ENCODE assay signal across 9 cellular contexts in the genomic region with DNA sequence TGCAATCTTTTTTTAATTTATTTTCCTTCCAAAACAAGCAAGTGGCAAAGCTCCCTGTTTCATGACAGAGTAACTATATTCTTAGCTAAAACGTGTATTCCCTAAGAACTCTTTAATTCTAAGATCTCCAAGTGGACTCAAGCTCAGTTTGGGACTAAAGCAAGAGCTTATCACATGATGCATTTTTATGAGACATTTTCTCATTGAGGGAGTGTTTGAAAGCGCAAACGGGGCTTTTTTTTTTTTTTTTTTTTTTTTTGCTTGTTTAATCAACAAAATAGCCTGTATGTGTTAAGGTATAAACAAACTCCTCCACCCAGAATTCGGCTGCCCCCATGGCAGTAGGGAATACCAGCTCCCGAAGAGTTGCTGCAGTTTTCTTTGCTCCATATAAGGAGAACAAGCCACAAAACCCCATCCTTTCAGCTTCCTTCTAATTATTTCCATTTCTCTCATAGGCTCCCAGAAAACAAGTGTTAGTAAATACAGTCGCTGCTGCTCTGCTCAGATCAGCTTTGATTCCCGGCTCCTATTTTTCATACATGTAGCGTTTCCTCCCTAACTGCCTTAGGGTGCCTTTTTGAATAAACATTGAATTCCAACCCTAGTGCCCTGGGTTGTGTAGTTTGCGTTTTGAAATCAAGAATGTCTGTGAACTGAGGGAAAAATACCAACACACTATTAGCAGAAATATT. TPM values are rescaled to one million over a fixed set of nuclear protein-coding genes. Genes with fewer than 3 reads are reported as not detected.
DNase-seq lines count a peak whose midpoint lies in the region; ATAC-seq and TF ChIP-seq lines count a peak whose summit lies in the region.
"Had no signal": no experiment of that assay in that cellular context is flagged by ENCODE, and none has a peak within 500 bp of the region (broad histone marks: within the 10 kb centered on the region; RNA-seq: fewer than 3 reads in every experiment).

No MANE protein-coding gene starts in this region.

- no peaks in the 10 kb centered on the region for H3K36me3 ChIP-seq in testis (ENCODE audit: low read depth, missing control alignments)

- H3K9me3 ChIP-seq in testis: no peaks in the 10 kb centered on the region

- no peak for ATAC-seq in GM18873 (IDR thresholded peaks at IDR 0.05; ENCODE audit: low FRiP score, unreplicated experiment)

- WGBS in testis, 2 donors: 9 to 10% methylated on average over 9 of the region's 9 CpGs

- H3K4me1 ChIP-seq in testis: peaks cover 6% of the 10 kb centered on the region

- H3K27ac ChIP-seq in dorsolateral prefrontal cortex (peak overlapping the region in 52 of 59 donors; percentile 1 to 87 (median 64)), testis (peak overlapping the region; percentile 36 to 75)
- H3K27ac ChIP-seq: RWPE1 had no signal

- H3K4me3 ChIP-seq in dorsolateral prefrontal cortex (peak overlapping the region; percentile 28 to 79 (median 61)), testis (peak overlapping the region; percentile 46 to 49)

- intact Hi-C loops in dorsolateral prefrontal cortex (cut with DNase I) (no loop called here), testis (cut with DNase I; ENCODE audit: low total_unique reads) (no loop called here)

- TF ChIP-seq CTCF in dorsolateral prefrontal cortex (IDR thresholded peaks at IDR 0.05 in 54 of 56, conservative IDR thresholded peaks at IDR 0.05 in 2 of 56; ENCODE audit: low read depth in 1 of 56, partially characterized antibody in 56 of 56) (no peak), testis (IDR thresholded peaks at IDR 0.05) (no peak)

- DNase-seq in M059J (ENCODE audit: low read depth) (peak; percentile 51), dorsolateral prefrontal cortex (peak in 1 of 10 donors; percentile 20), medulla oblongata (ENCODE audit: extremely low spot score) (peak; percentile 22), testis (no peak), islet precursor cell (no peak), NCI-H526 treated with DMSO at 0.1 percent for 48 hours (lab: John Stamatoyannopoulos, UW) (no peak), HPDE6-E6E7 (ENCODE audit: extremely low spot score) (no peak)

- TF ChIP-seq POLR2A in testis (IDR thresholded peaks at IDR 0.05): no peak

- no peaks in the 10 kb centered on the region for H3K27me3 ChIP-seq in dorsolateral prefrontal cortex
- H3K27me3 ChIP-seq in testis: no peaks in the 10 kb centered on the region

RNA-seq across cellular contexts. Expression of gene PPARGC1A, which starts 0.7 kb away (rescaled TPM):
- 3.6 and 5.4 TPM in 2 replicates for total RNA-seq in M059J (2014; rRNA removed; shearing (Covaris generic))
- total RNA-seq in dorsolateral prefrontal cortex (10 to 100 TPM; 22.2 to 70.7 (median 45.6) TPM), testis (10 to 100 TPM; 33.0 to 33.4 TPM)
- 15.4 TPM for polyA plus RNA-seq in testis (ENCODE audit: insufficient read depth, low read depth, low replicate concordance)

Comparison
In these comparisons a context has a peak if more than half of its experiments do, and no peak if none do; other contexts are left out.
1. DNase-seq: peak in M059J (single experiment) and medulla oblongata (single experiment); none in testis (single experiment), islet precursor cell (single experiment), NCI-H526 treated with DMSO at 0.1 percent for 48 hours (single experiment) and HPDE6-E6E7 (single experiment).